9 cellular contexts compared by ENCODE assay signal in the genomic region with DNA sequence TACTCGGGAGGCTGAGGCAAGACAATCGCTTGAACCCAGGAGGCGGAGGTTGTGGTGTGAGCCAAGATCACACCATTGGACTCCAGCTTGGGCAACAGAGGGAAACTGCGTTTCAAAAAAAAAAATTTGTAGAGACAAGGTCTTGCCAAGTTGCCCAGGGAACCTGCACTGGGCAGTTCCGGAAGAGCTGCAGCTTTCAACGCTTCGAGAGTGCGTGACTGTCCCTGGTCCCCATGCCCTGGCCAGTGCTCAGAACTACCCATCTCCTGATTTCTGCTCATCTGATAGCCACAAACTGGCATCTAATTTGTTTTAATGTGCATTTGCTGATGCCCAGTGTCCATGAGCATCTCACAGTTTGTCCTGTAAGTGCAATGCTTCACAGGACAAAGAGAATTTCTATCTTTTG. TPM values are rescaled to one million over a fixed set of nuclear protein-coding genes. Genes with fewer than 3 reads are reported as not detected.
DNase-seq lines count a peak whose midpoint lies in the region; ATAC-seq and TF ChIP-seq lines count a peak whose summit lies in the region.
"Had no signal": no experiment of that assay in that cellular context is flagged by ENCODE, and none has a peak within 500 bp of the region (broad histone marks: within the 10 kb centered on the region; RNA-seq: fewer than 3 reads in every experiment).

No MANE protein-coding gene starts in this region.

- H3K9me3 ChIP-seq in heart right ventricle = peaks cover 0 to 5% (median 0%) of the 10 kb centered on the region in 11 donors
- H3K9me3 ChIP-seq in spleen = no peaks in the 10 kb centered on the region
- H3K9me3 ChIP-seq: adrenal gland had no signal

- H3K4me1 Mint-ChIP-seq in activated CD4-positive, alpha-beta T cell treated with anti-CD3 and anti-CD28 coated beads, Interleukin-2, amount 10 ng/mL, durations not matched to agents 24 days and 14 days = peaks cover 23% of the 10 kb centered on the region

- peaks cover 45% of the 10 kb centered on the region for H3K36me3 Mint-ChIP-seq in activated CD4-positive, alpha-beta T cell treated with anti-CD3 and anti-CD28 coated beads, Interleukin-2, amount 10 ng/mL, durations not matched to agents 24 days and 14 days (ENCODE audit: low read depth)

- peaks cover 8 to 47% (median 34%) of the 10 kb centered on the region in 9 donors for H3K36me3 ChIP-seq in heart right ventricle
- H3K36me3 ChIP-seq in spleen = peaks cover 4 to 42% (median 35%) of the 10 kb centered on the region in 6 donors

- H3K4me1 ChIP-seq in heart right ventricle (peaks cover 0 to 30% (median 17%) of the 10 kb centered on the region in 9 donors), spleen (peaks cover 14 to 50% (median 34%) of the 10 kb centered on the region in 6 donors)

- ATAC-seq in heart right ventricle (peak in 1 of 8 donors; percentile 14), HG02763 (IDR thresholded peaks at IDR 0.05; ENCODE audit: unreplicated experiment) (no peak)

- TF ChIP-seq CTCF in heart right ventricle (IDR thresholded peaks at IDR 0.05) = no peak
- TF ChIP-seq CTCF in spleen (IDR thresholded peaks at IDR 0.05 in 8 of 11, conservative IDR thresholded peaks at IDR 0.05 in 3 of 11) = no peak

- no peak for DNase-seq in activated CD4-positive, alpha-beta T cell treated with anti-CD3 and anti-CD28 coated beads, Interleukin-2, amount 10 ng/mL, durations not matched to agents 24 days and 14 days
- no peak for DNase-seq in activated CD4-positive, alpha-beta T cell treated with anti-CD3 and anti-CD28 coated beads for 1 hour
- DNase-seq in activated CD8-positive, alpha-beta memory T cell treated with anti-CD3 and anti-CD28 coated beads, Interleukin-2, amount 50 U/mL, for 4 hours = peak; percentile 15
- no peak for DNase-seq in heart right ventricle
- no peak for DNase-seq in spleen
- DNase-seq in GF-D8 (lab: John Stamatoyannopoulos, UW) = no peak
- DNase-seq in NCI-H2029 treated with DMSO at 0.1 percent for 48 hours (lab: John Stamatoyannopoulos, UW) = no peak

- peak overlapping the region; percentile 99 for H3K4me3 Mint-ChIP-seq in activated CD4-positive, alpha-beta T cell treated with anti-CD3 and anti-CD28 coated beads, Interleukin-2, amount 10 ng/mL, durations not matched to agents 24 days and 14 days

- H3K4me3 ChIP-seq in heart right ventricle = peak overlapping the region; percentile 73 to 99 (median 94)
- peak overlapping the region in 7 of 8 donors; percentile 86 to 99 (median 94) for H3K4me3 ChIP-seq in spleen

- 46 to 56% methylated on average over 8 of the region's 8 CpGs for WGBS in heart right ventricle, 2 donors
- WGBS in spleen, 5 donors = 58 to 76% (median 64%) methylated on average over 8 of the region's 8 CpGs

- TF ChIP-seq POLR2A in spleen (IDR thresholded peaks at IDR 0.05) = no peak

- no peak overlapping the region for H3K27ac Mint-ChIP-seq in activated CD4-positive, alpha-beta T cell treated with anti-CD3 and anti-CD28 coated beads, Interleukin-2, amount 10 ng/mL, durations not matched to agents 24 days and 14 days

- no peaks in the 10 kb centered on the region for H3K9me3 Mint-ChIP-seq in activated CD4-positive, alpha-beta T cell treated with anti-CD3 and anti-CD28 coated beads, Interleukin-2, amount 10 ng/mL, durations not matched to agents 24 days and 14 days

- peaks cover 11% of the 10 kb centered on the region for H3K27me3 Mint-ChIP-seq in activated CD4-positive, alpha-beta T cell treated with anti-CD3 and anti-CD28 coated beads, Interleukin-2, amount 10 ng/mL, durations not matched to agents 24 days and 14 days

- peak overlapping the region in 5 of 10 donors; percentile 30 to 100 (median 100) for H3K27ac ChIP-seq in heart right ventricle
- H3K27ac ChIP-seq in spleen = peak overlapping the region in 7 of 8 donors; percentile 20 to 100 (median 100)

- H3K27me3 ChIP-seq in heart right ventricle (no peaks in the 10 kb centered on the region), spleen (replicated peaks in 1 of 7) (no peaks in the 10 kb centered on the region)
- H3K27me3 ChIP-seq: adrenal gland had no signal

- intact Hi-C loops in activated CD4-positive, alpha-beta T cell treated with anti-CD3 and anti-CD28 coated beads, Interleukin-2, amount 10 ng/mL, durations not matched to agents 24 days and 14 days (cut with micrococcal nuclease) = no loop called here
- intact Hi-C loops in heart right ventricle (cut with DNase I) (no loop called here), spleen (cut with DNase I; ENCODE audit: low total_unique reads) (no loop called here)

RNA-seq across cellular contexts. Expression of gene ACTG1, which starts 4.0 kb away (rescaled TPM):
- total RNA-seq in activated CD4-positive, alpha-beta T cell treated with anti-CD3 and anti-CD28 coated beads, Interleukin-2, amount 10 ng/mL, durations not matched to agents 24 days and 14 days = 3,353 and 3,420 TPM in 2 replicates
- total RNA-seq in heart right ventricle (100 to 1,000 TPM; 298 to 959 (median 345) TPM), spleen (1,000 to 10,000 TPM; 1,726 to 6,270 (median 2,803) TPM)
- polyA plus RNA-seq in heart right ventricle (1,000 to 10,000 TPM in 1 of 2 donors, 100 to 1,000 TPM in 1; 290 to 1,180 TPM), spleen (1,000 to 10,000 TPM; 1,119 to 1,902 (median 1,793) TPM)

RNA-seq across cellular contexts. Expression of gene FSCN2, which starts 19.5 kb away (rescaled TPM):
- 0.26 and 0.51 TPM in 2 replicates for total RNA-seq in activated CD4-positive, alpha-beta T cell treated with anti-CD3 and anti-CD28 coated beads, Interleukin-2, amount 10 ng/mL, durations not matched to agents 24 days and 14 days
- total RNA-seq in heart right ventricle (1 to 10 TPM in 1 of 10 donors, under 1 TPM in 7, not detected in 2; 0.28 to 1.3 (median 0.45) TPM), spleen (1 to 10 TPM; 1.2 to 4.0 (median 2.8) TPM)
- polyA plus RNA-seq in heart right ventricle (under 1 TPM; 0.14 to 0.95 TPM), spleen (1 to 10 TPM in 1 of 3 donors, under 1 TPM in 2; 0.41 to 2.6 (median 0.76) TPM)

RNA-seq across cellular contexts. Expression of gene FAAP100, which starts 43.5 kb away (rescaled TPM):
- 72.2 and 76.5 TPM in 2 replicates for total RNA-seq in activated CD4-positive, alpha-beta T cell treated with anti-CD3 and anti-CD28 coated beads, Interleukin-2, amount 10 ng/mL, durations not matched to agents 24 days and 14 days
- 10 to 100 TPM in 8 of 10 donors, 1 to 10 TPM in 2; 8.7 to 17.2 (median 10.7) TPM for total RNA-seq in heart right ventricle
- 10 to 100 TPM; 16.5 to 30.6 TPM for polyA plus RNA-seq in heart right ventricle
- 10 to 100 TPM; 36.8 to 59.2 (median 50.2) TPM for total RNA-seq in spleen
- 10 to 100 TPM; 32.2 to 77.2 (median 52.0) TPM for polyA plus RNA-seq in spleen
